In the genomic region with DNA sequence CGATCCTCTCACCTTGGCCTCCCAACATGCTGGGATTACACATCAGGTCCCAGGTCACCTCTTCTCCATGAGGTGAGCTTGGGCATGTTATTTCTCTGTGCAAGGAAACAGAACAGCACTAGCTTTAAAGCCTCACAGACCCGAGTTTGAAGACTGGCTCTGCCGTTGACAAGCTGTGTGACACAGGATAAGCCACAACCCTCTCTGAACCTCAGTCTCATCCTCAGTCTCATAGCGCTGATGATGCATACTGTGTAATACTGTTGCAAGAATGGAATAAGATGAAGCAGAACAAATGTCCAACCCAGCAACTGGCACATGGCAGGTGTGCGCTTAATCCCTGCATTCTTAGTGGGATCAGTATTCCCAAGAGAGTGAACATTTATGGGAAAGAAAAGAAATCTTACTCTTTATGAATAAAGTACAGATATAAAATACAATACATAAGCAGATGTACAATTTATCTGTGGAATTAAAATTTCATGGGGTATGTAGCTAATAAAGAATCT, we compare ENCODE assay signal across 19 cellular contexts. TPM values are rescaled to one million over a fixed set of nuclear protein-coding genes. Genes with fewer than 3 reads are reported as not detected.
DNase-seq lines count a peak whose midpoint lies in the region; ATAC-seq and TF ChIP-seq lines count a peak whose summit lies in the region.
"Had no signal": no experiment of that assay in that cellular context is flagged by ENCODE, and none has a peak within 500 bp of the region (broad histone marks: within the 10 kb centered on the region; RNA-seq: fewer than 3 reads in every experiment).

No MANE protein-coding gene starts in this region.

- TF ChIP-seq POLR2A in erythroblast (IDR thresholded peaks at IDR 0.05; ENCODE audit: low read length), result no peak

- peaks cover 19% of the 10 kb centered on the region for H3K9me3 Mint-ChIP-seq in nephron progenitor cell
- H3K9me3 Mint-ChIP-seq: GM23338 had no signal

- peak; percentile 9 for ATAC-seq in esophagus mucosa
- ATAC-seq: GM23338 had no signal

- peaks cover 10% of the 10 kb centered on the region for H3K27me3 Mint-ChIP-seq in nephron progenitor cell (ENCODE audit: low read depth, poor library complexity)
- H3K27me3 Mint-ChIP-seq: CD4-positive, CD25-positive, alpha-beta regulatory T cell had no signal

- DNase-seq in LHCN-M2 (ENCODE audit: low read depth) (peak; percentile 74), NCI-H524 (lab: John Stamatoyannopoulos, UW) (peak; percentile 82 to 90), nephron progenitor cell (no peak), erythroblast (lab: John Stamatoyannopoulos, UW) (no peak), NCI-H1092 treated with DMSO at 0.1 percent for 48 hours (lab: John Stamatoyannopoulos, UW) (no peak), DMS153 treated with DMSO at 0.1 percent for 48 hours (lab: John Stamatoyannopoulos, UW; ENCODE audit: unreplicated experiment) (no peak), dermis blood vessel endothelial cell (no peak)
- DNase-seq: ACHN; BE2C; C1 segment of cervical spinal cord; CD4-positive, CD25-positive, alpha-beta regulatory T cell; CD8-positive, alpha-beta memory T cell; COR-L47; DMS 273 treated with DMSO at 0.1 percent for 48 hours; HCEC 1CT; IMR-90 had no signal

- TF ChIP-seq CTCF in nephron progenitor cell (IDR thresholded peaks at IDR 0.05), result no peak

- H3K36me3 Mint-ChIP-seq in nephron progenitor cell (ENCODE audit: low read depth), result peaks cover 18% of the 10 kb centered on the region

- no peak overlapping the region for H3K4me3 Mint-ChIP-seq in nephron progenitor cell
- H3K4me3 Mint-ChIP-seq: CD4-positive, CD25-positive, alpha-beta regulatory T cell; CD8-positive, alpha-beta memory T cell; GM23338 had no signal

- peak overlapping the region; percentile 28 for H3K27ac Mint-ChIP-seq in nephron progenitor cell
- H3K27ac Mint-ChIP-seq: CD4-positive, CD25-positive, alpha-beta regulatory T cell; CD8-positive, alpha-beta memory T cell; GM23338 had no signal

- H3K4me1 Mint-ChIP-seq in nephron progenitor cell, result peaks cover 23% of the 10 kb centered on the region
- H3K4me1 Mint-ChIP-seq: CD8-positive, alpha-beta memory T cell had no signal

RNA-seq across cellular contexts. Expression of gene ABAT, which starts 43.5 kb away (rescaled TPM):
- 0.29 and 0.32 TPM in 2 replicates for total RNA-seq in LHCN-M2 (2014; rRNA removed)
- 2.2 TPM for polyA plus RNA-seq in LHCN-M2 (2012)
- total RNA-seq in esophagus mucosa, result 4.2 TPM
- 1.4 and 3.7 TPM in 2 replicates for total RNA-seq in dermis blood vessel endothelial cell
- total RNA-seq: HT1080 had no signal

Comparison
In these comparisons a context has a peak if more than half of its experiments do, and no peak if none do; other contexts are left out.
1. DNase-seq: peak in LHCN-M2 (single experiment) and NCI-H524 (2 of 2); none in nephron progenitor cell (single experiment), erythroblast (0 of 2), NCI-H1092 treated with DMSO at 0.1 percent for 48 hours (single experiment), DMS153 treated with DMSO at 0.1 percent for 48 hours (single experiment) and dermis blood vessel endothelial cell (single experiment).